In the genomic region with DNA sequence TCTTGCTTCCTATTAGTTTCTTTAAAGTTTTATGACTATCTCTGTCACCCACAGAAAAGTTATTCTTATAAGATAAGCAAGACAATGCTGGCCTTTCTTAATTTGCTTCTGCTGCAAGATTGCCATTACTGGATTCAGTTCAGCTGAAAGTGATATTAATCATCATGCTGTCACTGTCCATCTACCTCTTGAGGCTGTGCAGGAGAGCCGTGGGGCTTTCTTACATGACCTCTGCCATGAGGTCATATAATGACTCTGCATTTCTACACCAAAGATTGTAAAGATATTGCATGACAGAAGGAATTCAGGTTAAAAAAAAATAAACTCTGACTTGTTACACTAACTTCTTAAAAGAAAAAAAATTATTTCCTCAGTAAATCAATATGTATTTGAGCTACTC, we compare ENCODE assay signal across 1 cellular context.
TF ChIP-seq lines count a peak whose summit lies in the region.

No MANE protein-coding gene starts in this region.

TF ChIP-seq in GM12878, 131 proteins besides CTCF, POLR2A, EP300 and RAD21 (continued from another document):
- no peak for TF ChIP-seq YY1 (IDR thresholded peaks at IDR 0.05; ENCODE audit: low read depth, low read length)
- TF ChIP-seq CREM (IDR thresholded peaks at IDR 0.05; ENCODE audit: low read depth) = no peak
- TF ChIP-seq, protein P1, sequence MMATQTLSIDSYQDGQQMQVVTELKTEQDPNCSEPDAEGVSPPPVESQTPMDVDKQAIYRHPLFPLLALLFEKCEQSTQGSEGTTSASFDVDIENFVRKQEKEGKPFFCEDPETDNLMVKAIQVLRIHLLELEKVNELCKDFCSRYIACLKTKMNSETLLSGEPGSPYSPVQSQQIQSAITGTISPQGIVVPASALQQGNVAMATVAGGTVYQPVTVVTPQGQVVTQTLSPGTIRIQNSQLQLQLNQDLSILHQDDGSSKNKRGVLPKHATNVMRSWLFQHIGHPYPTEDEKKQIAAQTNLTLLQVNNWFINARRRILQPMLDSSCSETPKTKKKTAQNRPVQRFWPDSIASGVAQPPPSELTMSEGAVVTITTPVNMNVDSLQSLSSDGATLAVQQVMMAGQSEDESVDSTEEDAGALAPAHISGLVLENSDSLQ (IDR thresholded peaks at IDR 0.05) = peak; percentile 61
- TF ChIP-seq MLLT1 (IDR thresholded peaks at IDR 0.05) = no peak
- 0 out of 2 replicates have a peak, but pooled peaks have one; percentile 21 for TF ChIP-seq ATF7 (IDR thresholded peaks at IDR 0.05; ENCODE audit: low read depth)
- no peak for TF ChIP-seq ASH2L (IDR thresholded peaks at IDR 0.05; ENCODE audit: borderline replicate concordance, low read depth)
- TF ChIP-seq CREB1 (IDR thresholded peaks at IDR 0.05; ENCODE audit: low read depth) = no peak
- TF ChIP-seq HDAC6 (IDR thresholded peaks at IDR 0.05; ENCODE audit: unreplicated experiment) = no peak
- no peak for TF ChIP-seq RAD51 (IDR thresholded peaks at IDR 0.05)
